Comparison of ENCODE assay signal across 13 cellular contexts in genomic region chr9:95266649-95267048, GRCh38. TPM values are rescaled to one million over a fixed set of nuclear protein-coding genes. Genes with fewer than 3 reads are reported as not detected.
A peak's percentile ranks its signal among the peaks of the same experiment; 100 is the strongest.
DNase-seq lines count a peak whose midpoint lies in the region; ATAC-seq and TF ChIP-seq lines count a peak whose summit lies in the region.
"Had no signal": no experiment of that assay in that cellular context is flagged by ENCODE, and none has a peak within 500 bp of the region (broad histone marks: within the 10 kb centered on the region; RNA-seq: fewer than 3 reads in every experiment).

No MANE protein-coding gene starts in this region.

- CTCF ChIA-PET in OCI-LY7 (lab: Charles Lee; ENCODE audit: unreplicated experiment) (no interaction called here), PC-3 (lab: Charles Lee) (no interaction called here), Caco-2 (lab: Charles Lee) (no interaction called here)

- H3K4me3 ChIP-seq in DOHH2 (ENCODE audit: low read length) (peak overlapping the region; percentile 54), OCI-LY7 (ENCODE audit: low read depth, low read length, poor library complexity, severe bottlenecking) (peak overlapping the region; percentile 38), PC-3 (ENCODE audit: low read length) (no peak overlapping the region), smooth muscle cell (no peak overlapping the region), Caco-2 (ENCODE audit: low read depth, low read length) (no peak overlapping the region)
- H3K4me3 ChIP-seq: thoracic aorta had no signal

- H3K9me2 ChIP-seq in DOHH2 (replicated peaks; ENCODE audit: control insufficient read depth, low read length): no peaks in the 10 kb centered on the region
- H3K9me2 ChIP-seq in OCI-LY7 (ENCODE audit: insufficient read depth, low read length): no peaks in the 10 kb centered on the region
- no peaks in the 10 kb centered on the region for H3K9me2 ChIP-seq in PC-3 (replicated peaks; ENCODE audit: low read length)

- H3K4me1 Mint-ChIP-seq in Caco-2 (ENCODE audit: low read depth, unreplicated experiment): peaks cover 33% of the 10 kb centered on the region

- H3K9ac ChIP-seq in PC-3 (ENCODE audit: low read length) (no peak overlapping the region), smooth muscle cell (ENCODE audit: low read depth) (no peak overlapping the region)

- TF ChIP-seq CTCF in DOHH2 (IDR thresholded peaks at IDR 0.05; ENCODE audit: low read depth, low read length, poor library complexity, severe bottlenecking) (no peak), OCI-LY7 (conservative IDR thresholded peaks at IDR 0.05; ENCODE audit: low read length) (no peak), PC-3 (conservative IDR thresholded peaks at IDR 0.05; ENCODE audit: low read depth, low read length) (no peak), smooth muscle cell (IDR thresholded peaks at IDR 0.05; ENCODE audit: borderline replicate concordance, insufficient read depth, poor library complexity, severe bottlenecking) (no peak), Caco-2 (IDR thresholded peaks at IDR 0.05; ENCODE audit: insufficient read depth in 1 of 2, low read depth in 1 of 2, low read length in 1 of 2, severe bottlenecking in 1 of 2, unreplicated experiment in 1 of 2) (no peak)

- DNase-seq in OCI-LY7 (ENCODE audit: low spot score) (peak; percentile 59), NCI-H774 (lab: John Stamatoyannopoulos, UW) (no peak), PC-3 (no peak), smooth muscle cell (lab: John Stamatoyannopoulos, UW; ENCODE audit: unreplicated experiment) (no peak), Caco-2 (no peak)
- DNase-seq: CD4-positive, alpha-beta memory T cell; NCI-H1694 treated with DMSO at 0.1 percent for 48 hours; stimulated activated CD4-positive, alpha-beta T cell treated with anti-CD3 and anti-CD28 coated beads, Interleukin-2, amount 100 ng/mL, for 24 hours had no signal

- H3K4me2 ChIP-seq in DOHH2 (ENCODE audit: low read length) (peak overlapping the region; percentile 68), OCI-LY7 (ENCODE audit: low read length) (peak overlapping the region; percentile 71), PC-3 (ENCODE audit: low read length) (no peak overlapping the region), smooth muscle cell (no peak overlapping the region)

- H3K27me3 ChIP-seq in DOHH2 (ENCODE audit: control insufficient read depth, low read length) (no peaks in the 10 kb centered on the region), PC-3 (ENCODE audit: low read length) (no peaks in the 10 kb centered on the region), smooth muscle cell (ENCODE audit: low read depth) (no peaks in the 10 kb centered on the region), Caco-2 (replicated peaks; ENCODE audit: control insufficient read depth, insufficient read depth, low read length) (no peaks in the 10 kb centered on the region)

- H3K27ac ChIP-seq in DOHH2 (ENCODE audit: low read depth, low read length) (no peak overlapping the region), OCI-LY7 (ENCODE audit: low read depth, low read length, poor library complexity, severe bottlenecking) (no peak overlapping the region), PC-3 (ENCODE audit: low read length) (no peak overlapping the region), smooth muscle cell (ENCODE audit: low read depth) (no peak overlapping the region)
- H3K27ac ChIP-seq: thoracic aorta had no signal

- H3K36me3 Mint-ChIP-seq in Caco-2 (ENCODE audit: insufficient read depth, unreplicated experiment): no peaks in the 10 kb centered on the region
- H3K36me3 Mint-ChIP-seq: CD4-positive, alpha-beta memory T cell had no signal

- BruUV-seq in OCI-LY7 (replicated peaks; lab: Mats Ljungman, UMichigan) (no TSS peak), PC-3 (replicated peaks; lab: Mats Ljungman, UMichigan) (no TSS peak), Caco-2 (replicated peaks; lab: Mats Ljungman, UMichigan) (no TSS peak)

- no peak overlapping the region; the same call in 1 of the 2 replicates for H2AFZ ChIP-seq in OCI-LY7 (ENCODE audit: low read length)
- H2AFZ ChIP-seq in PC-3 (ENCODE audit: low read length): no peak overlapping the region
- no peak overlapping the region for H2AFZ ChIP-seq in smooth muscle cell (ENCODE audit: low read depth)

- peaks cover 63% of the 10 kb centered on the region for H3K79me2 ChIP-seq in DOHH2 (ENCODE audit: control insufficient read depth, low read length)
- H3K79me2 ChIP-seq in OCI-LY7 (ENCODE audit: insufficient read depth, low read depth, low read length): peaks cover 11% of the 10 kb centered on the region; the same call in 1 of the 2 replicates
- H3K79me2 ChIP-seq in PC-3 (ENCODE audit: low read length): no peaks in the 10 kb centered on the region
- no peaks in the 10 kb centered on the region for H3K79me2 ChIP-seq in smooth muscle cell (ENCODE audit: low read depth)

- peaks cover 9% of the 10 kb centered on the region for H3K9me3 Mint-ChIP-seq in Caco-2 (ENCODE audit: unreplicated experiment)
- H3K9me3 Mint-ChIP-seq: CD4-positive, alpha-beta memory T cell had no signal

- no peak overlapping the region for H3K27ac Mint-ChIP-seq in Caco-2 (ENCODE audit: unreplicated experiment)

- H3K36me3 ChIP-seq in DOHH2 (ENCODE audit: control insufficient read depth, low read length): no peaks in the 10 kb centered on the region
- no peaks in the 10 kb centered on the region for H3K36me3 ChIP-seq in OCI-LY7 (ENCODE audit: insufficient read depth, low read length)
- no peaks in the 10 kb centered on the region for H3K36me3 ChIP-seq in PC-3 (ENCODE audit: low read depth, low read length)
- H3K36me3 ChIP-seq in smooth muscle cell (ENCODE audit: low read depth): no peaks in the 10 kb centered on the region
- H3K36me3 ChIP-seq in Caco-2 (ENCODE audit: control insufficient read depth, insufficient read depth, low read length): no peaks in the 10 kb centered on the region
- H3K36me3 ChIP-seq: thoracic aorta had no signal

- intact Hi-C loops in OCI-LY7 (cut with micrococcal nuclease; ENCODE audit: unreplicated experiment): loop anchor here (5.0 kb wide), 1 partner anchor 246 kb away; no protein-coding TSS in a partner anchor
- intact Hi-C loops in PC-3 (cut with micrococcal nuclease): loop anchor here (5.0 to 10.0 kb wide), 3 partner anchors 41 to 948 kb away; no protein-coding TSS in a partner anchor
- intact Hi-C loops in Caco-2 (cut with micrococcal nuclease; ENCODE audit: unreplicated experiment): loop anchor here (5.0 kb wide), 1 partner anchor 161 kb away; no protein-coding TSS in a partner anchor

- H4K20me1 ChIP-seq in DOHH2 (ENCODE audit: control insufficient read depth, insufficient read depth, low read depth, low read length) (peaks cover 12% of the 10 kb centered on the region; the same call in 1 of the 2 replicates), OCI-LY7 (ENCODE audit: insufficient read depth, low read length) (peaks cover 27% of the 10 kb centered on the region), PC-3 (ENCODE audit: low read length) (no peaks in the 10 kb centered on the region), smooth muscle cell (ENCODE audit: low read depth) (peaks cover 6% of the 10 kb centered on the region)

- 68% methylated on average over 5 of the region's 5 CpGs for WGBS in smooth muscle cell (ENCODE audit: low lambda C conversion rate)

- POLR2A ChIA-PET in OCI-LY7 (lab: Charles Lee): interaction anchor here (1.4 to 2.8 kb wide), 2 partner anchors 14 to 15 kb away, joined by 4 to 12 read pairs; no protein-coding TSS in a partner anchor
- POLR2A ChIA-PET in PC-3 (lab: Charles Lee; ENCODE audit: unreplicated experiment): interaction anchor here (0.6 kb wide), 1 partner anchor 1006 kb away, joined by 4 read pairs; no protein-coding TSS in a partner anchor
- POLR2A ChIA-PET in Caco-2 (lab: Charles Lee): no interaction called here

- peak; percentile 79 for ATAC-seq in GM19043 (IDR thresholded peaks at IDR 0.05; ENCODE audit: low read depth, unreplicated experiment)
- ATAC-seq in HG02798 (IDR thresholded peaks at IDR 0.05; ENCODE audit: poor library complexity, unreplicated experiment): peak; percentile 79
- ATAC-seq in PC-3: no peak
- ATAC-seq: esophagus mucosa had no signal

- no peaks in the 10 kb centered on the region for H3K27me3 Mint-ChIP-seq in Caco-2 (ENCODE audit: insufficient read depth, unreplicated experiment)
- H3K27me3 Mint-ChIP-seq: CD4-positive, alpha-beta memory T cell had no signal

- H3F3A ChIP-seq in DOHH2 (ENCODE audit: control insufficient read depth, insufficient read depth) (no peaks in the 10 kb centered on the region), PC-3 (ENCODE audit: low read length, unreplicated experiment) (no peaks in the 10 kb centered on the region), smooth muscle cell (ENCODE audit: low read depth) (no peaks in the 10 kb centered on the region)

- no peaks in the 10 kb centered on the region for H3K9me3 ChIP-seq in DOHH2 (ENCODE audit: control insufficient read depth, insufficient read depth, low read length)
- H3K9me3 ChIP-seq in OCI-LY7 (ENCODE audit: low read length): no peaks in the 10 kb centered on the region
- H3K9me3 ChIP-seq in PC-3 (ENCODE audit: low read length): no peaks in the 10 kb centered on the region
- no peaks in the 10 kb centered on the region for H3K9me3 ChIP-seq in smooth muscle cell (replicated peaks; ENCODE audit: low read depth)
- no peaks in the 10 kb centered on the region for H3K9me3 ChIP-seq in Caco-2
- H3K9me3 ChIP-seq: thoracic aorta had no signal

- peaks cover 50% of the 10 kb centered on the region for H3K4me1 ChIP-seq in DOHH2 (ENCODE audit: control insufficient read depth, low read length)
- H3K4me1 ChIP-seq in OCI-LY7 (ENCODE audit: insufficient read depth, low read length, poor library complexity, severe bottlenecking): peaks cover 37% of the 10 kb centered on the region
- H3K4me1 ChIP-seq in PC-3 (ENCODE audit: insufficient read depth, low read length): no peaks in the 10 kb centered on the region
- H3K4me1 ChIP-seq in smooth muscle cell (ENCODE audit: low read depth): peaks cover 17% of the 10 kb centered on the region
- peaks cover 36% of the 10 kb centered on the region for H3K4me1 ChIP-seq in Caco-2

- no peak overlapping the region for H3K4me3 Mint-ChIP-seq in Caco-2 (ENCODE audit: unreplicated experiment)
- H3K4me3 Mint-ChIP-seq: CD4-positive, alpha-beta memory T cell had no signal

RNA-seq across cellular contexts. Expression of gene FANCC, which starts 50.9 kb away (rescaled TPM):
- 12.3 and 13.9 TPM in 2 replicates for total RNA-seq in OCI-LY7 (2014; rRNA removed; shearing (Covaris generic))
- 28.7 TPM in 2 replicates for total RNA-seq in OCI-LY7 (2022)
- total RNA-seq in PC-3 (2014; rRNA removed): 6.0 and 6.9 TPM in 2 replicates
- 7.9 and 11.2 TPM in 2 replicates for total RNA-seq in smooth muscle cell
- 9.5 and 11.0 TPM in 2 replicates for polyA plus RNA-seq in smooth muscle cell
- 24.3 and 29.2 TPM in 2 replicates for total RNA-seq in Caco-2 (2022)

Comparison
In these comparisons a context has a peak if more than half of its experiments do, and no peak if none do; other contexts are left out.
1. H3K4me2 ChIP-seq: peak in DOHH2 (single experiment) and OCI-LY7 (single experiment); none in PC-3 (single experiment) and smooth muscle cell (single experiment).
2. H3K4me3 ChIP-seq: peak in DOHH2 (single experiment) and OCI-LY7 (single experiment); none in PC-3 (single experiment), smooth muscle cell (single experiment) and Caco-2 (single experiment).